Comparison of ENCODE assay signal across 30 cellular contexts in genomic region chr7:138076196-138076595, GRCh38. TPM values are rescaled to one million over a fixed set of nuclear protein-coding genes. Genes with fewer than 3 reads are reported as not detected.
"Had no signal": no experiment of that assay in that cellular context is flagged by ENCODE, and none has a peak within 500 bp of the region (broad histone marks: within the 10 kb centered on the region; RNA-seq: fewer than 3 reads in every experiment).

A gene with protein sequence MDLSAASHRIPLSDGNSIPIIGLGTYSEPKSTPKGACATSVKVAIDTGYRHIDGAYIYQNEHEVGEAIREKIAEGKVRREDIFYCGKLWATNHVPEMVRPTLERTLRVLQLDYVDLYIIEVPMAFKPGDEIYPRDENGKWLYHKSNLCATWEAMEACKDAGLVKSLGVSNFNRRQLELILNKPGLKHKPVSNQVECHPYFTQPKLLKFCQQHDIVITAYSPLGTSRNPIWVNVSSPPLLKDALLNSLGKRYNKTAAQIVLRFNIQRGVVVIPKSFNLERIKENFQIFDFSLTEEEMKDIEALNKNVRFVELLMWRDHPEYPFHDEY (plus strand): TSS chr7:138076459. CDS start chr7:138076519, 60 bp downstream.

- H3K27ac ChIP-seq: brain microvascular endothelial cell had no signal

- ATAC-seq: activated T-helper 17 cell treated with anti-CD3 and anti-CD28 coated beads, Interleukin-2, amount 50 U/mL, for 72 hours; T-helper 17 cell; WTC11 had no signal

- H3K27me3 ChIP-seq: brain microvascular endothelial cell had no signal

- DNase-seq: activated CD4-positive, alpha-beta memory T cell treated with anti-CD3 and anti-CD28 coated beads for 36 hours; activated CD4-positive, alpha-beta T cell treated with anti-CD3 and anti-CD28 coated beads for 1 hour; activated CD4-positive, alpha-beta T cell treated with anti-CD3 and anti-CD28 coated beads, Interleukin-2, amount 10 ng/mL, durations not matched to agents 24 days and 14 days; activated gamma-delta T cell treated with Interleukin-2 at 50 U/mL for 16 hours; activated naive CD4-positive, alpha-beta T cell treated with anti-CD3 and anti-CD28 coated beads, Interleukin-2, amount 10 ng/mL, durations not matched to agents 7 days and 5 days; activated naive CD8-positive, alpha-beta T cell treated with anti-CD3 and anti-CD28 coated beads for 36 hours; activated T-cell treated with anti-CD3 and anti-CD28 coated beads for 4 hours; activated T-cell treated with anti-CD3 and anti-CD28 coated beads, Interleukin-2, amount 50 U/mL, for 48 hours; brain microvascular endothelial cell; cerebellar nuclear complex; Kasumi-1; KBM-7; NCI-H1048; NCI-H146; NCI-H187 treated with DMSO at 0.1 percent for 48 hours; NCI-H2081 treated with DMSO at 0.1 percent for 48 hours; NCI-H2171; NCI-H226; NCI-H526; NCI-H774; OCI-M1; SHP77 treated with DMSO at 0.1 percent for 48 hours; T-helper 17 cell; T-helper 9 cell had no signal

- H3K36me3 ChIP-seq: brain microvascular endothelial cell had no signal

RNA-seq across cellular contexts. Expression of the gene that starts here (rescaled TPM):
- total RNA-seq: activated CD4-positive, alpha-beta memory T cell treated with anti-CD3 and anti-CD28 coated beads for 36 hours; activated CD4-positive, alpha-beta T cell treated with anti-CD3 and anti-CD28 coated beads, Interleukin-2, amount 10 ng/mL, durations not matched to agents 24 days and 14 days; activated CD8-positive, alpha-beta memory T cell treated with anti-CD3 and anti-CD28 coated beads for 36 hours; activated naive CD8-positive, alpha-beta T cell treated with anti-CD3 and anti-CD28 coated beads for 36 hours; activated T-helper 17 cell treated with anti-CD3 and anti-CD28 coated beads, Interleukin-2, amount 50 U/mL, for 72 hours; cardiac septum; NCI-H460; T-helper 17 cell had no signal
- polyA plus RNA-seq: adipose tissue had no signal
